Comparison of ENCODE assay signal across 24 cellular contexts in genomic region chr10:94192974-94193373, GRCh38.
DNase-seq lines count a peak whose midpoint lies in the region; ATAC-seq and TF ChIP-seq lines count a peak whose summit lies in the region.
"Had no signal": no experiment of that assay in that cellular context is flagged by ENCODE, and none has a peak within 500 bp of the region (broad histone marks: within the 10 kb centered on the region; RNA-seq: fewer than 3 reads in every experiment).

No MANE protein-coding gene starts in this region.

- H3K4ac ChIP-seq in IMR-90 (ENCODE audit: low read depth, low read length) (peak overlapping the region; percentile 40), mesenchymal stem cell (ENCODE audit: low read depth in 1 of 2, low read length in 2 of 2) (no peak overlapping the region), H9 (ENCODE audit: low read depth, low read length) (no peak overlapping the region)

- dilution Hi-C loops in IMR-90 (cut with HindIII; ENCODE audit: low sequenced_read_pairs, unreplicated experiment) (no loop called here), mammary epithelial cell (cut with HindIII; ENCODE audit: low sequenced_read_pairs) (no loop called here)

- BruUV-seq in IMR-90 (replicated peaks; lab: Mats Ljungman, UMichigan) = no TSS peak
- no TSS peak for BruUV-seq in mammary epithelial cell (replicated peaks; lab: Mats Ljungman, UMichigan)

- H2BK120ac ChIP-seq in IMR-90 (ENCODE audit: low read depth, low read length) (peak overlapping the region; percentile 68), mesenchymal stem cell (ENCODE audit: low read depth, low read length) (no peak overlapping the region), H9 (ENCODE audit: low read depth, low read length, poor library complexity, severe bottlenecking) (no peak overlapping the region)

- H3K79me2 ChIP-seq in mammary epithelial cell (ENCODE audit: insufficient read depth, low read length) = no peaks in the 10 kb centered on the region
- no peaks in the 10 kb centered on the region for H3K79me2 ChIP-seq in H9 (ENCODE audit: insufficient read depth, low read length)

- H3K27me3 ChIP-seq in IMR-90 (ENCODE audit: control insufficient read depth, insufficient read depth, low read length) (no peaks in the 10 kb centered on the region), mammary epithelial cell (ENCODE audit: insufficient read depth, low read length) (no peaks in the 10 kb centered on the region), mesenchymal stem cell (ENCODE audit: control insufficient read depth in 1 of 2, insufficient read depth in 1 of 2, low read length in 2 of 2) (no peaks in the 10 kb centered on the region), H9 (ENCODE audit: insufficient read depth, low read length) (no peaks in the 10 kb centered on the region)
- no peaks in the 10 kb centered on the region for H3K27me3 ChIP-seq in effector memory CD4-positive, alpha-beta T cell (replicated peaks; ENCODE audit: control insufficient read depth, insufficient read depth, low read length, poor library complexity, severe bottlenecking)
- H3K27me3 ChIP-seq: right atrium auricular region had no signal

- peak overlapping the region; percentile 84 for H3K4me2 ChIP-seq in IMR-90 (ENCODE audit: low read depth, low read length)
- no peak overlapping the region for H3K4me2 ChIP-seq in mammary epithelial cell (ENCODE audit: insufficient read depth, low read depth, low read length)
- no peak overlapping the region for H3K4me2 ChIP-seq in mesenchymal stem cell (ENCODE audit: low read length, poor library complexity, severe bottlenecking)
- no peak overlapping the region for H3K4me2 ChIP-seq in H9 (ENCODE audit: insufficient read depth, insufficient read length, low read length)

- no peaks in the 10 kb centered on the region for H3K36me3 Mint-ChIP-seq in H9 (ENCODE audit: insufficient read depth in 1 of 3, low read depth in 3 of 3)
- H3K36me3 Mint-ChIP-seq: IgD-negative memory B cell; immature natural killer cell; stimulated activated naive B cell treated with anti-CD40 and anti-IgM and Interleukin-4, amounts not matched to agents 10 μg/mL and 1 μg/mL and 100 μg/mL, for 72 hours had no signal

- no peak overlapping the region for H2BK12ac ChIP-seq in mesenchymal stem cell (ENCODE audit: low read length in 2 of 2)
- H2BK12ac ChIP-seq in H9 (ENCODE audit: insufficient read length, low read depth, low read length) = no peak overlapping the region

- H3K23me2 ChIP-seq in H9 (ENCODE audit: insufficient read length, low read depth, low read length, poor library complexity, severe bottlenecking) = no peaks in the 10 kb centered on the region

- H4K91ac ChIP-seq in IMR-90 (ENCODE audit: insufficient read depth, low read depth, low read length) (peak overlapping the region; percentile 11; the same call in 1 of the 2 replicates), mesenchymal stem cell (ENCODE audit: low read length) (no peak overlapping the region), H9 (ENCODE audit: insufficient read length, low read depth, low read length) (no peak overlapping the region)

- peak overlapping the region; percentile 64; the same call in 1 of the 2 replicates for H2AK5ac ChIP-seq in IMR-90 (ENCODE audit: low read depth, low read length)
- H2AK5ac ChIP-seq in mesenchymal stem cell (ENCODE audit: low read length, severe bottlenecking) = peak overlapping the region; percentile 18
- H2AK5ac ChIP-seq in H9 (ENCODE audit: insufficient read length, low read length) = no peak overlapping the region

- peak overlapping the region in 1 of 2 experiments; percentile 33; a peak in 2 of 4 replicates for H4K8ac ChIP-seq in IMR-90 (ENCODE audit: low read depth in 2 of 2, low read length in 2 of 2)
- no peak overlapping the region for H4K8ac ChIP-seq in mesenchymal stem cell (ENCODE audit: low read length)
- H4K8ac ChIP-seq in H9 (replicated peaks; ENCODE audit: insufficient read length, low read depth, low read length) = no peak overlapping the region

- H3K4me1 ChIP-seq in IMR-90 (ENCODE audit: control insufficient read depth, insufficient read depth, low read length) = peaks cover 8% of the 10 kb centered on the region
- H3K4me1 ChIP-seq in mammary epithelial cell (ENCODE audit: insufficient read depth, low read length) = peaks cover 6% of the 10 kb centered on the region
- peaks cover 4% of the 10 kb centered on the region for H3K4me1 ChIP-seq in mesenchymal stem cell (ENCODE audit: control insufficient read depth, insufficient read depth, low read depth, low read length)
- no peaks in the 10 kb centered on the region for H3K4me1 ChIP-seq in effector memory CD4-positive, alpha-beta T cell (ENCODE audit: control insufficient read depth, insufficient read depth, low read length, poor library complexity, severe bottlenecking)
- no peaks in the 10 kb centered on the region for H3K4me1 ChIP-seq in H9 (ENCODE audit: insufficient read depth, low read length)

- H3K79me1 ChIP-seq in IMR-90 (ENCODE audit: low read depth in 1 of 2, low read length in 2 of 2) (no peaks in the 10 kb centered on the region), mesenchymal stem cell (replicated peaks; ENCODE audit: low read length, poor library complexity, severe bottlenecking) (no peaks in the 10 kb centered on the region), H9 (ENCODE audit: insufficient read depth, low read depth, low read length, poor library complexity, severe bottlenecking) (no peaks in the 10 kb centered on the region)

- intact Hi-C loops in IMR-90 (cut with micrococcal nuclease) = loop anchor here (1.0 to 2.0 kb wide), 2 partner anchors 9 to 14 kb away; no protein-coding TSS in a partner anchor
- intact Hi-C loops in mammary epithelial cell (cut with micrococcal nuclease) = no loop called here

- H3T11ph ChIP-seq in H9 (ENCODE audit: low read length) = no peak overlapping the region

- no peak overlapping the region for H3K4me3 ChIP-seq in IMR-90 (ENCODE audit: insufficient read depth, low read depth, low read length)
- no peak overlapping the region for H3K4me3 ChIP-seq in mammary epithelial cell (replicated peaks in 1 of 3; ENCODE audit: insufficient read depth in 1 of 3, low read depth in 2 of 3, low read length in 3 of 3)
- H3K4me3 ChIP-seq in mesenchymal stem cell (ENCODE audit: insufficient read depth in 1 of 2, low read depth in 1 of 2, low read length in 2 of 2) = peak overlapping the region in 1 of 2 experiments; percentile 19
- H3K4me3 ChIP-seq in effector memory CD4-positive, alpha-beta T cell (ENCODE audit: insufficient read depth, low read depth, low read length, poor library complexity, severe bottlenecking) = no peak overlapping the region
- H3K4me3 ChIP-seq: GM12878, right atrium auricular region had no signal

- POLR2A ChIA-PET in IMR-90 (lab: Charles Lee; ENCODE audit: unreplicated experiment) = no interaction called here

- in situ Hi-C loops in IMR-90 (cut with MboI; ENCODE audit: low sequenced_read_pairs) (no loop called here), mammary epithelial cell (cut with MboI; ENCODE audit: low sequenced_read_pairs in 2 of 2) (no loop called here)

- H3K4me1 Mint-ChIP-seq in H9 = peaks cover 3 to 8% of the 10 kb centered on the region in 2 experiments
- H3K4me1 Mint-ChIP-seq: IgD-negative memory B cell; immature natural killer cell; stimulated activated naive B cell treated with anti-CD40 and anti-IgM and Interleukin-4, amounts not matched to agents 10 μg/mL and 1 μg/mL and 100 μg/mL, for 72 hours had no signal

- no peak for TF ChIP-seq RAD21 in IMR-90 (IDR thresholded peaks at IDR 0.05; ENCODE audit: low read length)

- no peaks in the 10 kb centered on the region for H3K9me3 Mint-ChIP-seq in H9
- H3K9me3 Mint-ChIP-seq: CD4-positive, alpha-beta T cell; immature natural killer cell; stimulated activated naive B cell treated with anti-CD40 and anti-IgM and Interleukin-4, amounts not matched to agents 10 μg/mL and 1 μg/mL and 100 μg/mL, for 72 hours had no signal

- H2BK15ac ChIP-seq in IMR-90 (ENCODE audit: low read depth, low read length) (peak overlapping the region; percentile 48; the same call in 2 of the 3 replicates), mesenchymal stem cell (ENCODE audit: low read depth, poor library complexity, severe bottlenecking) (no peak overlapping the region), H9 (ENCODE audit: low read depth, low read length) (no peak overlapping the region)

- H3K4me3 Mint-ChIP-seq in H9 = no peak overlapping the region
- H3K4me3 Mint-ChIP-seq: CD4-positive, alpha-beta T cell; effector memory CD8-positive, alpha-beta T cell; IgD-negative memory B cell; immature natural killer cell; stimulated activated naive B cell treated with anti-CD40 and anti-IgM and Interleukin-4, amounts not matched to agents 10 μg/mL and 1 μg/mL and 100 μg/mL, for 72 hours had no signal

- peak overlapping the region; percentile 75 for H2AK9ac ChIP-seq in IMR-90 (replicated peaks; ENCODE audit: low read depth, low read length, poor library complexity)

- no peaks in the 10 kb centered on the region for H3K9me3 ChIP-seq in IMR-90 (ENCODE audit: control insufficient read depth, insufficient read depth, low read length)
- H3K9me3 ChIP-seq in mammary epithelial cell (replicated peaks; ENCODE audit: insufficient read depth, low read length) = no peaks in the 10 kb centered on the region
- no peaks in the 10 kb centered on the region for H3K9me3 ChIP-seq in mesenchymal stem cell (ENCODE audit: control insufficient read depth, low read length)
- H3K9me3 ChIP-seq in effector memory CD4-positive, alpha-beta T cell (ENCODE audit: control insufficient read depth, low read length) = no peaks in the 10 kb centered on the region
- H3K9me3 ChIP-seq in H9 (ENCODE audit: control insufficient read depth, low read depth, low read length) = no peaks in the 10 kb centered on the region
- H3K9me3 ChIP-seq: right atrium auricular region had no signal

- H3K9ac ChIP-seq in IMR-90 (ENCODE audit: low read depth, low read length) (no peak overlapping the region), mammary epithelial cell (ENCODE audit: insufficient read depth, low read length) (no peak overlapping the region), mesenchymal stem cell (ENCODE audit: low read length) (no peak overlapping the region), H9 (ENCODE audit: extremely low read depth, insufficient read length, low read length) (no peak overlapping the region)

- H3K18ac ChIP-seq in IMR-90 (ENCODE audit: low read depth, low read length) (peak overlapping the region; percentile 45; the same call in 1 of the 2 replicates), mesenchymal stem cell (ENCODE audit: low read depth in 1 of 2, low read length in 2 of 2) (no peak overlapping the region), H9 (ENCODE audit: insufficient read length, low read depth, low read length) (no peak overlapping the region)

- H4K5ac ChIP-seq in IMR-90 (ENCODE audit: low read depth, low read length) (no peak overlapping the region), H9 (ENCODE audit: insufficient read length, low read depth, low read length) (no peak overlapping the region)

- H3K27ac Mint-ChIP-seq in H9 = no peak overlapping the region
- H3K27ac Mint-ChIP-seq: CD4-positive, alpha-beta T cell; effector memory CD8-positive, alpha-beta T cell; IgD-negative memory B cell; immature natural killer cell; stimulated activated naive B cell treated with anti-CD40 and anti-IgM and Interleukin-4, amounts not matched to agents 10 μg/mL and 1 μg/mL and 100 μg/mL, for 72 hours had no signal

- peaks cover 3% of the 10 kb centered on the region; the same call in 1 of the 2 replicates for H3K27me3 Mint-ChIP-seq in H9 (ENCODE audit: low read depth)

- H2AFZ ChIP-seq in IMR-90 (replicated peaks; ENCODE audit: low read length, poor library complexity) (no peak overlapping the region), mammary epithelial cell (ENCODE audit: low read depth, low read length) (no peak overlapping the region), mesenchymal stem cell (ENCODE audit: low read depth, low read length) (no peak overlapping the region), H9 (ENCODE audit: low read length) (no peak overlapping the region)

- ATAC-seq in IMR-90 (ENCODE audit: low read depth) = peak; percentile 19; the same call in 1 of the 2 replicates
- ATAC-seq: effector memory CD8-positive, alpha-beta T cell; GM12878; stimulated activated naive B cell treated with anti-CD40 and anti-IgM and Interleukin-4, amounts not matched to agents 10 μg/mL and 1 μg/mL and 100 μg/mL, for 72 hours had no signal

- no peak for TF ChIP-seq CTCF in IMR-90 (conservative IDR thresholded peaks at IDR 0.05; ENCODE audit: low read depth, low read length)
- TF ChIP-seq CTCF in mammary epithelial cell (conservative IDR thresholded peaks at IDR 0.05 in 1 of 2, IDR thresholded peaks at IDR 0.05 in 1 of 2; ENCODE audit: extremely low read depth in 1 of 2, insufficient read depth in 1 of 2, low read depth in 1 of 2, low read length in 2 of 2) = no peak
- no peak for TF ChIP-seq CTCF in H9 (conservative IDR thresholded peaks at IDR 0.05)

- H3K27ac ChIP-seq in IMR-90 (ENCODE audit: insufficient read depth, low read length) (peak overlapping the region; percentile 31; the same call in 1 of the 2 replicates), mammary epithelial cell (ENCODE audit: insufficient read depth, low read depth, low read length) (no peak overlapping the region), mesenchymal stem cell (ENCODE audit: low read length, poor library complexity, severe bottlenecking) (peak overlapping the region; percentile 64), H9 (ENCODE audit: insufficient read length, low read depth, low read length) (no peak overlapping the region)
- H3K27ac ChIP-seq in effector memory CD4-positive, alpha-beta T cell (ENCODE audit: insufficient read depth, low read length, poor library complexity, severe bottlenecking) = no peak overlapping the region
- H3K27ac ChIP-seq: right atrium auricular region, WERI-Rb-1 had no signal

- no peak for DNase-seq in IMR-90
- peak; percentile 5 for DNase-seq in mammary epithelial cell
- DNase-seq in mesenchymal stem cell = no peak
- peak; percentile 18 for DNase-seq in stromal cell of bone marrow (ENCODE audit: low read depth)
- DNase-seq in effector memory CD4-positive, alpha-beta T cell = no peak
- DNase-seq in SHP77 (lab: John Stamatoyannopoulos, UW) = no peak
- DNase-seq in H9 = no peak
- no peak for DNase-seq in NCI-H1048 (lab: John Stamatoyannopoulos, UW)
- DNase-seq: activated CD4-positive, alpha-beta T cell treated with anti-CD3 and anti-CD28 coated beads, Interleukin-2, amount 50 U/mL, for 48 hours; activated gamma-delta T cell treated with Interleukin-2 at 50 U/mL for 16 hours; CD4-positive, alpha-beta T cell; DMS153; effector memory CD8-positive, alpha-beta T cell; immature natural killer cell; MM.1S; NCI-H774; nucleus accumbens; Right ventricle myocardium superior; stimulated activated naive B cell treated with anti-CD40 and anti-IgM and Interleukin-4, amounts not matched to agents 10 μg/mL and 1 μg/mL and 100 μg/mL, for 72 hours; T-helper 2 cell; WERI-Rb-1 had no signal

- CTCF ChIA-PET in IMR-90 (lab: Yijun Ruan, JAX) = interaction anchor here (1.6 to 2.0 kb wide), 2 partner anchors 12 to 13 kb away, joined by 4 read pairs; no protein-coding TSS in a partner anchor
- CTCF ChIA-PET in mammary epithelial cell (lab: Charles Lee; ENCODE audit: low non-redundant PET) = no interaction called here

- peaks cover 6% of the 10 kb centered on the region; the same call in 1 of the 2 replicates for H3K9me1 ChIP-seq in IMR-90 (ENCODE audit: insufficient read depth, low read length)

- H2BK20ac ChIP-seq in IMR-90 (ENCODE audit: low read depth, low read length) (peak overlapping the region; percentile 74), H9 (ENCODE audit: low read depth, low read length, poor library complexity, severe bottlenecking) (no peak overlapping the region)

- H3K23ac ChIP-seq in IMR-90 (ENCODE audit: low read depth, low read length) (no peak overlapping the region), mesenchymal stem cell (ENCODE audit: low read length in 2 of 2) (no peak overlapping the region), H9 (ENCODE audit: insufficient read length, low read depth, low read length) (no peak overlapping the region)

- H2BK5ac ChIP-seq in IMR-90 (ENCODE audit: low read depth, low read length, poor library complexity, severe bottlenecking) (peak overlapping the region; percentile 17), mesenchymal stem cell (ENCODE audit: low read depth, low read length, poor library complexity, severe bottlenecking) (no peak overlapping the region), H9 (ENCODE audit: insufficient read length, low read length) (no peak overlapping the region)

- TF ChIP-seq POLR2A in IMR-90 (IDR thresholded peaks at IDR 0.05; ENCODE audit: low read depth, low read length) = no peak

- no peaks in the 10 kb centered on the region; the same call in 1 of the 2 replicates for H4K20me1 ChIP-seq in IMR-90 (ENCODE audit: insufficient read depth, low read length)
- H4K20me1 ChIP-seq in mammary epithelial cell (ENCODE audit: insufficient read depth, low read length) = no peaks in the 10 kb centered on the region
- H4K20me1 ChIP-seq in H9 (ENCODE audit: control insufficient read depth, insufficient read depth, insufficient read length) = no peaks in the 10 kb centered on the region

- H3K14ac ChIP-seq in IMR-90 (replicated peaks; ENCODE audit: low read depth, low read length) (no peak overlapping the region; the same call in 1 of the 2 replicates), mesenchymal stem cell (ENCODE audit: low read length in 2 of 2) (no peak overlapping the region), H9 (ENCODE audit: insufficient read depth, low read length) (no peak overlapping the region)

- no peaks in the 10 kb centered on the region for H3K36me3 ChIP-seq in IMR-90 (ENCODE audit: control insufficient read depth, insufficient read depth, low read length)
- H3K36me3 ChIP-seq in mammary epithelial cell (ENCODE audit: insufficient read depth, low read length) = no peaks in the 10 kb centered on the region
- no peaks in the 10 kb centered on the region for H3K36me3 ChIP-seq in mesenchymal stem cell (ENCODE audit: control insufficient read depth in 1 of 2, insufficient read depth in 2 of 2, low read depth in 1 of 2, low read length in 2 of 2)
- no peaks in the 10 kb centered on the region for H3K36me3 ChIP-seq in effector memory CD4-positive, alpha-beta T cell (ENCODE audit: control insufficient read depth, insufficient read depth, low read length)
- H3K36me3 ChIP-seq: right atrium auricular region, WERI-Rb-1 had no signal

- WGBS in IMR-90 (ENCODE audit: extremely low coverage in 2 of 2, insufficient read length in 1 of 2), 2 experiments = 73% methylated on average over 1 of the region's 1 CpG; no CpG with 5 or more reads in 1 of the 2 experiments
- WGBS in mammary epithelial cell (ENCODE audit: low coverage, missing lambda C conversion rate) = 92% methylated on average over 1 of the region's 1 CpG
- WGBS in mesenchymal stem cell = 94% methylated on average over 1 of the region's 1 CpG
- no CpG with 5 or more reads among the region's 1 CpG for WGBS in H9 (ENCODE audit: extremely low coverage, insufficient read length, low lambda C conversion rate)

- H3K56ac ChIP-seq in IMR-90 (ENCODE audit: extremely low read depth, insufficient read depth, low read length) (no peak overlapping the region), H9 (ENCODE audit: insufficient read length, low read depth, low read length) (no peak overlapping the region)

Comparison
In these comparisons a context has a peak if more than half of its experiments do, and no peak if none do; other contexts are left out.
1. DNase-seq: peak in mammary epithelial cell (single experiment) and stromal cell of bone marrow (single experiment); none in IMR-90 (single experiment), mesenchymal stem cell (single experiment), effector memory CD4-positive, alpha-beta T cell (0 of 3), SHP77 (0 of 2), H9 (single experiment) and NCI-H1048 (single experiment).
2. H3K27ac ChIP-seq: peak in IMR-90 (single experiment) and mesenchymal stem cell (single experiment); none in mammary epithelial cell (single experiment), effector memory CD4-positive, alpha-beta T cell (single experiment) and H9 (single experiment).